ENCODE assay signal across 11 cellular contexts in the genomic region with DNA sequence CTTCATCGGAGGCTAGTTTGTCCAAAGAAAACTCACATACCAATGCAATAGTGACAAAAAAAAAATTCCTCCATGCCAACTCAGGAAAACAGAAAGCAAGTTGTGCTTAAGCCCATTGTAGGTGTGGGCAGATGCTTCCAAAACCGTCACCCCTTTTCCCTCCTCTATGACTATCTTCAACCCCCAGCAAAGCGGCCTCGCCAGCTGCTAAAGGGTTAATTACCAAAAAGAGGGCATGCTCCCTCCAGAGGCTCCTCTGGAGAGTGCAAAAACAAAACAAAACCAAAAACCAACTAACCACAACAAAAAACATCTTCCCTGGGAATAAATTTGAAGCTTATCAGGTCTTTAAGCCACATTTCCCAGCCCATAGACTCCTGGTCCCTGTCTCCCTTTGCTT. TPM values are rescaled to one million over a fixed set of nuclear protein-coding genes. Genes with fewer than 3 reads are reported as not detected.
DNase-seq lines count a peak whose midpoint lies in the region; ATAC-seq and TF ChIP-seq lines count a peak whose summit lies in the region.
"Had no signal": no experiment of that assay in that cellular context is flagged by ENCODE, and none has a peak within 500 bp of the region (broad histone marks: within the 10 kb centered on the region; RNA-seq: fewer than 3 reads in every experiment).

No MANE protein-coding gene starts in this region.

- H3K27me3 ChIP-seq in left lung (peaks cover 0 to 44% of the 10 kb centered on the region in 2 donors), tibial nerve (no peaks in the 10 kb centered on the region)

- peak overlapping the region; percentile 94 for H3K4me3 Mint-ChIP-seq in HFFc6
- no peak overlapping the region for H3K4me3 Mint-ChIP-seq in MCF 10A (ENCODE audit: unreplicated experiment)

- 43 to 54% methylated on average over 4 of the region's 4 CpGs for WGBS in tibial nerve, 2 donors

- no peak for TF ChIP-seq POLR2A in tibial nerve (IDR thresholded peaks at IDR 0.05)

- H3K4me1 Mint-ChIP-seq in HFFc6 (ENCODE audit: low read depth) (peaks cover 56% of the 10 kb centered on the region), MCF 10A (ENCODE audit: insufficient read depth, unreplicated experiment) (peaks cover 10% of the 10 kb centered on the region)

- H3K27ac ChIP-seq in left lung (peak overlapping the region in 1 of 2 donors; percentile 42), tibial nerve (peak overlapping the region; percentile 17 to 88 (median 69))

- H3K36me3 Mint-ChIP-seq in HFFc6 (ENCODE audit: low read depth) = 0 out of 2 replicates have a peak, but pooled peaks cover 4% of the 10 kb centered on the region
- no peaks in the 10 kb centered on the region for H3K36me3 Mint-ChIP-seq in MCF 10A (ENCODE audit: insufficient read depth, unreplicated experiment)

- H3K9me3 Mint-ChIP-seq in HFFc6 = no peaks in the 10 kb centered on the region
- H3K9me3 Mint-ChIP-seq in MCF 10A (ENCODE audit: unreplicated experiment) = no peaks in the 10 kb centered on the region

- CTCF ChIA-PET in MCF 10A (lab: Yijun Ruan, JAX) = interaction anchor here (0.7 to 4.4 kb wide), 11 partner anchors 19 to 190 kb away, joined by 3 to 23 read pairs (median 4); no protein-coding TSS in a partner anchor

- H3K36me3 ChIP-seq in left lung (no peaks in the 10 kb centered on the region), tibial nerve (no peaks in the 10 kb centered on the region)

- POLR2A ChIA-PET in MCF 10A (lab: Yijun Ruan, JAX) = interaction anchor here (1.0 to 2.7 kb wide), 2 partner anchors 10 to 49 kb away, joined by 3 to 19 read pairs; a partner anchor contains a TSS

- no peak overlapping the region for H3K27ac Mint-ChIP-seq in HFFc6
- no peak overlapping the region for H3K27ac Mint-ChIP-seq in MCF 10A (ENCODE audit: low read depth, unreplicated experiment)

- H3K9me3 ChIP-seq in left lung (no peaks in the 10 kb centered on the region), tibial nerve (no peaks in the 10 kb centered on the region)

- TF ChIP-seq CTCF in HFFc6 (IDR thresholded peaks at IDR 0.05) (peak; percentile 70), MCF 10A (IDR thresholded peaks at IDR 0.05; ENCODE audit: unreplicated experiment) (peak; percentile 48), left lung (IDR thresholded peaks at IDR 0.05) (peak in 1 of 2 donors; percentile 17), tibial nerve (IDR thresholded peaks at IDR 0.05) (peak in 3 of 5 experiments; percentile 13 to 37 (median 35)), GM20000 (IDR thresholded peaks at IDR 0.05; ENCODE audit: extremely low read depth, missing control alignments) (no peak)

- H3K27me3 Mint-ChIP-seq in HFFc6 (ENCODE audit: insufficient read depth) = peaks cover 1% of the 10 kb centered on the region
- peaks cover 35% of the 10 kb centered on the region for H3K27me3 Mint-ChIP-seq in MCF 10A (ENCODE audit: insufficient read depth, unreplicated experiment)

- ATAC-seq in left lung (no peak), GM18858 (IDR thresholded peaks at IDR 0.05; ENCODE audit: unreplicated experiment) (no peak)

- H3K4me3 ChIP-seq in left lung (peak overlapping the region; percentile 37 to 42), tibial nerve (peak overlapping the region; percentile 46 to 77 (median 58))

- DNase-seq in HFFc6 = no peak
- no peak for DNase-seq in MCF 10A (ENCODE audit: unreplicated experiment)
- DNase-seq in left lung = no peak
- DNase-seq in tibial nerve (ENCODE audit: low spot score in 2 of 2) = no peak
- DNase-seq in GM20000 (ENCODE audit: low spot score) = no peak
- DNase-seq in NCI-H146 (lab: John Stamatoyannopoulos, UW) = no peak
- no peak for DNase-seq in SK-N-DZ (ENCODE audit: low spot score)
- DNase-seq: NCI-H2171, T1000 had no signal

- H3K4me1 ChIP-seq in left lung = peaks cover 4 to 14% of the 10 kb centered on the region in 2 donors
- peaks cover 0 to 35% (median 2%) of the 10 kb centered on the region in 4 donors for H3K4me1 ChIP-seq in tibial nerve

- TF ChIP-seq EP300 in tibial nerve (IDR thresholded peaks at IDR 0.05) = no peak

- intact Hi-C loops in MCF 10A (cut with micrococcal nuclease) (no loop called here), left lung (cut with DNase I) (no loop called here)

- no TSS peak for BruUV-seq in MCF 10A (replicated peaks; lab: Mats Ljungman, UMichigan)

RNA-seq across cellular contexts. Expression of a gene that starts 1.2 kb away (rescaled TPM):
- 10 to 100 TPM; 19.0 to 37.4 (median 36.5) TPM for total RNA-seq in HFFc6 (2021; fragmentation: NEBNext Ultra II Directional; extraction: Animal tissue kit (Norgen Biotek cat#: 25700))
- total RNA-seq in MCF 10A (2022) (not detected in 2 replicates), left lung (10 to 100 TPM; 17.9 to 20.8 TPM), tibial nerve (100 to 1,000 TPM in 2 of 4 donors, 10 to 100 TPM in 2; 86.9 to 165 (median 107) TPM)
- polyA plus RNA-seq in SK-N-DZ (2014; cell fraction: cytosol; rRNA removed) = not detected in 2 replicates
- polyA plus RNA-seq in SK-N-DZ (2014; cell fraction: nucleus; rRNA removed) = not detected in 2 replicates
- total RNA-seq: lung microvascular endothelial cell had no signal

RNA-seq across cellular contexts. Expression of a gene that starts 10.1 kb away (rescaled TPM):
- total RNA-seq in HFFc6 (2021; fragmentation: NEBNext Ultra II Directional; extraction: Animal tissue kit (Norgen Biotek cat#: 25700)) = 100 to 1,000 TPM; 114 to 128 (median 122) TPM
- total RNA-seq in MCF 10A (2022) (157 and 171 TPM in 2 replicates), left lung (10 to 100 TPM; 42.6 to 56.7 TPM), tibial nerve (10 to 100 TPM; 16.2 to 31.8 (median 21.0) TPM)
- polyA plus RNA-seq in SK-N-DZ (2014; cell fraction: cytosol; rRNA removed) = 69.5 and 78.5 TPM in 2 replicates
- polyA plus RNA-seq in SK-N-DZ (2014; cell fraction: nucleus; rRNA removed) = 50.6 TPM in 2 replicates

RNA-seq across cellular contexts. Expression of a gene that starts 37.3 kb away (rescaled TPM):
- total RNA-seq in HFFc6 (2021; fragmentation: NEBNext Ultra II Directional; extraction: Animal tissue kit (Norgen Biotek cat#: 25700)) = 10 to 100 TPM; 66.6 to 82.5 (median 76.4) TPM
- total RNA-seq in MCF 10A (2022) = 147 and 155 TPM in 2 replicates
- 10 to 100 TPM; 77.9 to 81.2 TPM for total RNA-seq in left lung
- 100 to 1,000 TPM; 107 to 168 (median 135) TPM for total RNA-seq in tibial nerve
- polyA plus RNA-seq in SK-N-DZ (2014; cell fraction: cytosol; rRNA removed) = 35.3 and 38.0 TPM in 2 replicates
- polyA plus RNA-seq in SK-N-DZ (2014; cell fraction: nucleus; rRNA removed) = 25.0 and 37.3 TPM in 2 replicates

RNA-seq across cellular contexts. Expression of a gene that starts 56.5 kb away (rescaled TPM):
- 10 to 100 TPM; 29.8 to 49.6 (median 39.9) TPM for total RNA-seq in HFFc6 (2021; fragmentation: NEBNext Ultra II Directional; extraction: Animal tissue kit (Norgen Biotek cat#: 25700))
- total RNA-seq in MCF 10A (2022) (7.6 and 20.9 TPM in 2 replicates), left lung (10 to 100 TPM; 12.7 to 26.1 TPM), tibial nerve (10 to 100 TPM; 42.6 to 76.6 (median 66.4) TPM)
- polyA plus RNA-seq in SK-N-DZ (2014; cell fraction: cytosol; rRNA removed) = 0.80 and 1.4 TPM in 2 replicates
- polyA plus RNA-seq in SK-N-DZ (2014; cell fraction: nucleus; rRNA removed) = 3.4 and 5.6 TPM in 2 replicates

Comparison
In these comparisons a context has a peak if more than half of its experiments do, and no peak if none do; other contexts are left out.
1. RNA of a gene that starts 1.2 kb away (total RNA-seq): 86.9 to 165 TPM in tibial nerve, 19.0 to 37.4 TPM in HFFc6 and 17.9 to 20.8 TPM in left lung; not detected in MCF 10A; every median in the first group is over 10 times any median in the second.